15 cellular contexts compared by ENCODE assay signal in the genomic region with DNA sequence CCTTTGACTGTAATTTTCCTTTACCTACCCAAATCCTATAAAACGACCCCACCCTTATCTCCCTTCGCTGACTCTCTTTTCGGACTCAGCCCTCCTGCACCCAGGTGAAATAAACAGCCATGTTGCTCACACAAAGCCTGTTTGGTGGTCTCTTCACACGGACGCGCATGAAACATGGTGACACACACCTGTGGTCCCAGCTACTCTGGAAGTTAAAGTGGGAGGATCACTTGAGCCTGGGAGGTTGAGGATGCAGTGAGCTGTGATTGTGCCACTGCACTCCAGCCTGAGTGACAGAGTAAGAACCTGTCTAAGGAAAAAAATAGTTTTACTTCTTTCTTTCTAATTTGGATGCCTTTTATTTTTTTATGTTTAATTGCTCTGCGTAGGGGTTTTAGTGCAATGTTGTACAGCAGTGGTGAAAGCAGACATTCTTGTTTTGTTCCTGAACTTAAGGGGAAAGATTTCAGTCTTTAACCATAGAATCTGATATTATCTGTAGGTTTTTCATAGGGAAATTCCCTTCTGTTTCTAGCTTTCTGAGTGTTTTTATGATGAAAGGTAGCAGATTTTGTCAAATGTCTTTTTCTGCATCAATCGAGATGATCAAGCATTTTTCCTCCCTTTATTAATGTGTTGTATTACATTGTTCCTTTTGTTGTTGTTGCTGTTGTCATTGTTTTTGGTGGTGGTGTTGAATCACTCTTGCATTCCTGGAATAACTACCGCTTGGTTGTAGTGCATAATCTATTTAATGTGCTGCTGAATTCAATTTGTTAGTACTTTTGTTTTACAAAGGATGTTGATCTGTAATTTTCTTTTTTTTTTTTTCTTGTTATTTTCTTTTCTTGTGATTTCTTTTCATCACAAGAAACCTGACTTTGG.
DNase-seq lines count a peak whose midpoint lies in the region; ATAC-seq and FAIRE-seq lines count a peak whose summit lies in the region.
"Had no signal": no experiment of that assay in that cellular context is flagged by ENCODE, and none has a peak within 500 bp of the region (broad histone marks: within the 10 kb centered on the region; RNA-seq: fewer than 3 reads in every experiment).

No MANE protein-coding gene starts in this region.

- H2BK15ac ChIP-seq in mesendoderm (replicated peaks; ENCODE audit: low read depth): no peak overlapping the region

- peak overlapping the region; percentile 67 for H3K56ac ChIP-seq in mesendoderm (ENCODE audit: low read length)

- peak overlapping the region; percentile 70 for H3K27ac ChIP-seq in mesendoderm (ENCODE audit: low read depth, low read length)
- H3K27ac ChIP-seq: upper lobe of left lung had no signal

- H3K4me1 ChIP-seq in NT2/D1 (ENCODE audit: insufficient read depth, insufficient read length): no peaks in the 10 kb centered on the region
- H3K4me1 ChIP-seq in mesendoderm (ENCODE audit: control insufficient read depth, low read depth, low read length): peaks cover 2% of the 10 kb centered on the region
- H3K4me1 ChIP-seq: upper lobe of left lung had no signal

- no peak overlapping the region for H4K8ac ChIP-seq in mesendoderm (ENCODE audit: low read depth, low read length)

- no peaks in the 10 kb centered on the region for H3K36me3 ChIP-seq in NT2/D1 (ENCODE audit: insufficient read depth, insufficient read length, low read length)
- no peaks in the 10 kb centered on the region for H3K36me3 ChIP-seq in mesendoderm (ENCODE audit: control insufficient read depth, insufficient read depth, low read length)
- H3K36me3 ChIP-seq: upper lobe of left lung had no signal

- H2BK5ac ChIP-seq in mesendoderm (ENCODE audit: low read length): no peak overlapping the region

- ATAC-seq in GM19452 (IDR thresholded peaks at IDR 0.05; ENCODE audit: unreplicated experiment): no peak
- no peak for ATAC-seq in HG03139 (IDR thresholded peaks at IDR 0.05; ENCODE audit: unreplicated experiment)

- H3K4me3 ChIP-seq in NT2/D1 (ENCODE audit: insufficient read length, low read depth) (peak overlapping the region; percentile 24), mesendoderm (ENCODE audit: low read length) (no peak overlapping the region)
- H3K4me3 ChIP-seq: upper lobe of left lung had no signal

- peak overlapping the region; percentile 87 for H3K18ac ChIP-seq in mesendoderm (ENCODE audit: low read length)

- DNase-seq in EH (ENCODE audit: low read depth): peak; percentile 41
- no peak for DNase-seq in NT2/D1 (ENCODE audit: low read depth, low spot score)
- DNase-seq in mesendoderm: peak; percentile 83
- DNase-seq in NCI-H1417 (lab: John Stamatoyannopoulos, UW): no peak
- no peak for DNase-seq in superior temporal gyrus (ENCODE audit: extremely low spot score)
- DNase-seq: activated naive CD4-positive, alpha-beta T cell treated with anti-CD3 and anti-CD28 coated beads, Interleukin-2, amount 10 ng/mL, durations not matched to agents 7 days and 5 days; caudate nucleus; DMS153; SIG-M5; stimulated activated CD4-positive, alpha-beta T cell treated with anti-CD3 and anti-CD28 coated beads, Interleukin-4, amount 100 ng/mL, for 24 hours; upper lobe of left lung had no signal

- no peak overlapping the region for H3K4ac ChIP-seq in mesendoderm (ENCODE audit: low read depth, low read length)

- H2BK120ac ChIP-seq in mesendoderm (ENCODE audit: low read depth, low read length): no peak overlapping the region

- no peak overlapping the region for H4K5ac ChIP-seq in mesendoderm (ENCODE audit: low read length)

- H3K23ac ChIP-seq in mesendoderm (ENCODE audit: low read length): no peak overlapping the region

- peaks cover 3% of the 10 kb centered on the region for H3K79me1 ChIP-seq in mesendoderm (ENCODE audit: low read length)

- H3K4me2 ChIP-seq in mesendoderm (ENCODE audit: low read length): no peak overlapping the region

- H3K27me3 ChIP-seq in NT2/D1 (ENCODE audit: insufficient read depth, insufficient read length): no peaks in the 10 kb centered on the region
- H3K27me3 ChIP-seq in mesendoderm (ENCODE audit: insufficient read depth, low read length, poor library complexity): no peaks in the 10 kb centered on the region
- H3K27me3 ChIP-seq: upper lobe of left lung had no signal

- FAIRE-seq in endometrium (lab: Jason Lieb, UNC): peak; percentile 83
- FAIRE-seq: keratinocyte had no signal

- H3K9ac ChIP-seq in NT2/D1 (ENCODE audit: insufficient read length, low read depth) (peak overlapping the region; percentile 33), mesendoderm (ENCODE audit: low read length) (peak overlapping the region; percentile 36)

- peaks cover 40% of the 10 kb centered on the region for H3K9me3 ChIP-seq in NT2/D1 (ENCODE audit: insufficient read depth, low read length)
- H3K9me3 ChIP-seq: upper lobe of left lung had no signal

- H3K79me2 ChIP-seq in mesendoderm (ENCODE audit: control insufficient read depth, insufficient read depth, low read length): peaks cover 23% of the 10 kb centered on the region

- no CpG with 5 or more reads among the region's 9 CpGs for WGBS in mesendoderm (ENCODE audit: extremely low coverage, insufficient coverage, low lambda C conversion rate)

- H2AK5ac ChIP-seq in mesendoderm (ENCODE audit: low read length): no peak overlapping the region

Comparison
In these comparisons a context has a peak if more than half of its experiments do, and no peak if none do; other contexts are left out.
1. DNase-seq: peak in EH (single experiment) and mesendoderm (single experiment); none in NT2/D1 (single experiment), NCI-H1417 (0 of 3) and superior temporal gyrus (single experiment).